ENCODE assay signal across 13 cellular contexts in the genomic region with DNA sequence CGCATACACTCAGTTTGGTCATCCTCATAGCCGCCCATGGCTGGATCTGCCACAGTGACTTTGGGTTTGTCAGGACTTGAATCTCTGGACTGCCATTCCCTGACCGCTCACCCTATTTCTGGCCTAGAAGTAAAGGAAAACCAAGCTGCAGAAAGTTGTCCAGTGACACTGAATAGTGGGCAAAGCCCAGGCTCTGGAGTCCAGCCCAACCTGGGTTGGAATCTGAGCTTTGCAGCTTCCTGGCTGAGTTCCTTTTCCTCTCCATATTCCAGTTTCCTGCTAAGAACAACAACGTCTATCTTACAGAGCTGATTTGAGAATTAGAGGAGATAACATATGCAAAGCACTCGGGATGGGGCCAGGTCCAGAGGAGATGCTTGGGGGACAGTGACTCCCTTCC.
"Had no signal": no experiment of that assay in that cellular context is flagged by ENCODE, and none has a peak within 500 bp of the region (broad histone marks: within the 10 kb centered on the region; RNA-seq: fewer than 3 reads in every experiment).

No MANE protein-coding gene starts in this region.

- H3K9me3 ChIP-seq: upper lobe of left lung had no signal

- DNase-seq: activated CD4-positive, alpha-beta memory T cell treated with anti-CD3 and anti-CD28 coated beads, Interleukin-2, amount 10 ng/mL, durations not matched to agents 7 days and 5 days; activated CD4-positive, alpha-beta T cell treated with anti-CD3 and anti-CD28 coated beads for 36 hours; activated effector memory CD4-positive, alpha-beta T cell treated with Interleukin-2 at 50 U/mL for 16 hours; activated naive CD4-positive, alpha-beta T cell treated with anti-CD3 and anti-CD28 coated beads, Interleukin-2, amount 50 U/mL, for 16 hours; activated T-cell treated with anti-CD3 and anti-CD28 coated beads, Interleukin-2, amount 50 U/mL, for 24 hours; foreskin keratinocyte; SIG-M5; stimulated activated CD4-positive, alpha-beta T cell treated with anti-CD3 and anti-CD28 coated beads, Interleukin-4, amount 100 ng/mL, for 24 hours; stimulated activated naive CD4-positive, alpha-beta T cell; T-helper 17 cell; upper lobe of left lung had no signal

- H3K27me3 ChIP-seq: foreskin keratinocyte, upper lobe of left lung had no signal

- H3K4me3 ChIP-seq: cardiac muscle cell, lung, upper lobe of left lung had no signal

- H3K36me3 ChIP-seq: cardiac muscle cell, upper lobe of left lung had no signal

- ATAC-seq: activated CD4-positive, alpha-beta T cell treated with anti-CD3 and anti-CD28 coated beads for 36 hours; foreskin keratinocyte; T-helper 17 cell had no signal

- H3K27ac ChIP-seq: cardiac muscle cell, foreskin keratinocyte, upper lobe of left lung had no signal
